8 cellular contexts compared by ENCODE assay signal in genomic region chr15:64851503-64851840, GRCh38.
DNase-seq lines count a peak whose midpoint lies in the region.

No MANE protein-coding gene starts in this region.

- H3K36me3 ChIP-seq in HUES48 (ENCODE audit: control insufficient read depth, insufficient read depth, low read length) (peaks cover 48% of the 10 kb centered on the region), stomach smooth muscle (ENCODE audit: control insufficient read depth in 2 of 2, insufficient read depth in 2 of 2, low read length in 2 of 2) (peaks cover 17 to 21% of the 10 kb centered on the region in 2 donors)

- H3K27ac ChIP-seq in HUES48 (ENCODE audit: low read depth, low read length), result peak overlapping the region; percentile 53
- peak overlapping the region; percentile 67 for H3K27ac ChIP-seq in stomach smooth muscle (ENCODE audit: low read length)

- H3K9ac ChIP-seq in HUES48 (ENCODE audit: low read depth, low read length) (no peak overlapping the region), stomach smooth muscle (ENCODE audit: low read length in 2 of 2) (peak overlapping the region; percentile 36 to 39)

- no peak overlapping the region for H3K4me3 ChIP-seq in HUES48 (ENCODE audit: low read depth, low read length)
- H3K4me3 ChIP-seq in stomach smooth muscle (ENCODE audit: low read length in 2 of 2), result peak overlapping the region; percentile 43 to 47

- H3K27me3 ChIP-seq in HUES48 (ENCODE audit: control insufficient read depth, insufficient read depth, low read length) (no peaks in the 10 kb centered on the region), stomach smooth muscle (ENCODE audit: control insufficient read depth in 1 of 2, insufficient read depth in 2 of 2, low read length in 2 of 2) (no peaks in the 10 kb centered on the region)

- DNase-seq in astrocyte of the hippocampus (ENCODE audit: low read depth, low spot score) (peak; percentile 82), islet precursor cell (peak; percentile 92), NCI-H2196 (lab: John Stamatoyannopoulos, UW; ENCODE audit: unreplicated experiment) (no peak), UCSD-AML1 (lab: John Stamatoyannopoulos, UW; ENCODE audit: unreplicated experiment) (no peak), HPDE6-E6E7 (ENCODE audit: extremely low spot score) (no peak)
- DNase-seq in central memory CD4-positive, alpha-beta T cell, result no peak

- H3K4me1 ChIP-seq in HUES48 (ENCODE audit: control insufficient read depth, insufficient read depth, low read length) (peaks cover 20% of the 10 kb centered on the region), stomach smooth muscle (ENCODE audit: control insufficient read depth, insufficient read depth, low read length) (peaks cover 61% of the 10 kb centered on the region)

- H3K9me3 ChIP-seq in HUES48 (ENCODE audit: control insufficient read depth, insufficient read depth, low read length) (no peaks in the 10 kb centered on the region), stomach smooth muscle (ENCODE audit: control insufficient read depth in 2 of 2, low read length in 2 of 2) (no peaks in the 10 kb centered on the region)

Comparison
In these comparisons a context has a peak if more than half of its experiments do, and no peak if none do; other contexts are left out.
1. DNase-seq: peak in astrocyte of the hippocampus (single experiment) and islet precursor cell (single experiment); none in central memory CD4-positive, alpha-beta T cell (single experiment), NCI-H2196 (single experiment), UCSD-AML1 (single experiment) and HPDE6-E6E7 (single experiment).